1 cellular context compared by ENCODE assay signal in genomic region chr6:43478008-43478372, GRCh38.
TF ChIP-seq lines count a peak whose summit lies in the region.

No MANE protein-coding gene starts in this region.

TF ChIP-seq in GM12878, 131 proteins besides CTCF, POLR2A, EP300 and RAD21:
- TF ChIP-seq HDGF (IDR thresholded peaks at IDR 0.05) (no peak), EZH2 (IDR thresholded peaks at IDR 0.05; ENCODE audit: borderline replicate concordance, control insufficient read depth, low read depth, low read length) (no peak), CBX5 (IDR thresholded peaks at IDR 0.05; ENCODE audit: low read depth) (no peak), YBX1 (IDR thresholded peaks at IDR 0.05) (no peak), ELK1 (IDR thresholded peaks at IDR 0.05; ENCODE audit: low read depth, low read length) (no peak), PML (IDR thresholded peaks at IDR 0.05; ENCODE audit: low read length) (no peak), NFIC (IDR thresholded peaks at IDR 0.05; ENCODE audit: low read depth, low read length) (no peak), MEF2A (IDR thresholded peaks at IDR 0.05; ENCODE audit: insufficient read depth, low read depth, low read length) (no peak), IRF5 (IDR thresholded peaks at IDR 0.05; ENCODE audit: borderline replicate concordance) (no peak)
